Comparison of ENCODE assay signal across 18 cellular contexts in genomic region chr5:137361275-137361674, GRCh38.
DNase-seq lines count a peak whose midpoint lies in the region; ATAC-seq, FAIRE-seq and TF ChIP-seq lines count a peak whose summit lies in the region.
"Had no signal": no experiment of that assay in that cellular context is flagged by ENCODE, and none has a peak within 500 bp of the region (broad histone marks: within the 10 kb centered on the region; RNA-seq: fewer than 3 reads in every experiment).

No MANE protein-coding gene starts in this region.

- H3K4me3 ChIP-seq in AG04449 (ENCODE audit: low read depth, low read length) = no peak overlapping the region
- H3K4me3 ChIP-seq in cardiac fibroblast (replicated peaks in 1 of 2; ENCODE audit: low read depth in 2 of 2, low read length in 2 of 2) = no peak overlapping the region
- H3K4me3 ChIP-seq in breast epithelium = no peak overlapping the region
- H3K4me3 ChIP-seq in smooth muscle cell = no peak overlapping the region
- H3K4me3 ChIP-seq: K562 had no signal

- WGBS in smooth muscle cell (ENCODE audit: low lambda C conversion rate) = 53% methylated on average over 2 of the region's 2 CpGs

- peak; percentile 13 for FAIRE-seq in islet of Langerhans (lab: Jason Lieb, UNC)
- FAIRE-seq: H54, K562 had no signal

- H3K9me3 Mint-ChIP-seq in HFFc6 = no peaks in the 10 kb centered on the region

- peaks cover 50% of the 10 kb centered on the region for H3K4me1 Mint-ChIP-seq in HFFc6 (ENCODE audit: low read depth)
- H3K4me1 Mint-ChIP-seq: CD14-positive monocyte had no signal

- no peaks in the 10 kb centered on the region for H4K20me1 ChIP-seq in smooth muscle cell (ENCODE audit: low read depth)

- no peaks in the 10 kb centered on the region for H3K4me1 ChIP-seq in breast epithelium
- H3K4me1 ChIP-seq in smooth muscle cell (ENCODE audit: low read depth) = no peaks in the 10 kb centered on the region

- intact Hi-C loops in breast epithelium (cut with DNase I; ENCODE audit: low total_unique reads) = no loop called here

- H3K9me3 ChIP-seq in breast epithelium = no peaks in the 10 kb centered on the region
- no peaks in the 10 kb centered on the region for H3K9me3 ChIP-seq in smooth muscle cell (replicated peaks; ENCODE audit: low read depth)

- CTCF ChIA-PET in AG04449 (lab: Yijun Ruan, JAX) = interaction anchor here (1.5 to 4.2 kb wide), 2 partner anchors 12 to 15 kb away, joined by 4 to 17 read pairs; no protein-coding TSS in a partner anchor

- H3K27ac ChIP-seq in breast epithelium = no peak overlapping the region
- H3K27ac ChIP-seq in smooth muscle cell (ENCODE audit: low read depth) = no peak overlapping the region

- H3K36me3 Mint-ChIP-seq in HFFc6 (ENCODE audit: low read depth) = no peaks in the 10 kb centered on the region
- H3K36me3 Mint-ChIP-seq: CD14-positive monocyte had no signal

- peak; percentile 64 for DNase-seq in AG04449 (ENCODE audit: low read depth, low spot score)
- peak; percentile 21 for DNase-seq in HFFc6
- peak; percentile 49 to 59 for DNase-seq in cardiac fibroblast (ENCODE audit: low read depth in 2 of 2)
- DNase-seq in activated CD8-positive, alpha-beta memory T cell treated with anti-CD3 and anti-CD28 coated beads for 24 hours = no peak
- no peak for DNase-seq in breast epithelium (ENCODE audit: low spot score in 2 of 2)
- DNase-seq in smooth muscle cell (lab: John Stamatoyannopoulos, UW; ENCODE audit: unreplicated experiment) = no peak
- DNase-seq: AML-193; DMS 273 treated with DMSO at 0.1 percent for 48 hours; NCI-H1417; NCI-H187 treated with DMSO at 0.1 percent for 48 hours; NK-92 treated with Interleukin-12 subunit alpha and Interleukin-12 subunit beta, amount 100 ng/mL, for 24 hours; RPMI8226; SIG-M5 had no signal

- H3F3A ChIP-seq in smooth muscle cell (ENCODE audit: low read depth) = no peaks in the 10 kb centered on the region

- no peak overlapping the region for H3K4me2 ChIP-seq in smooth muscle cell

- H3K4me3 Mint-ChIP-seq in HFFc6 = peak overlapping the region; percentile 14; the same call in 1 of the 2 replicates
- H3K4me3 Mint-ChIP-seq: CD14-positive monocyte had no signal

- TF ChIP-seq CTCF in AG04449 (IDR thresholded peaks at IDR 0.05; ENCODE audit: insufficient read depth, low read length, missing control alignments) = no peak
- no peak for TF ChIP-seq CTCF in HFFc6 (IDR thresholded peaks at IDR 0.05)
- no peak for TF ChIP-seq CTCF in cardiac fibroblast (IDR thresholded peaks at IDR 0.05; ENCODE audit: low read depth, low read length)
- TF ChIP-seq CTCF in breast epithelium (IDR thresholded peaks at IDR 0.05) = no peak
- no peak for TF ChIP-seq CTCF in smooth muscle cell (IDR thresholded peaks at IDR 0.05; ENCODE audit: borderline replicate concordance, insufficient read depth, poor library complexity, severe bottlenecking)

- H3K27me3 Mint-ChIP-seq in HFFc6 (ENCODE audit: insufficient read depth) = peaks cover 2% of the 10 kb centered on the region; the same call in 1 of the 2 replicates

- H3K9ac ChIP-seq in smooth muscle cell (ENCODE audit: low read depth) = no peak overlapping the region

- POLR2A ChIA-PET in AG04449 (lab: Yijun Ruan, JAX) = interaction anchor here (1.0 kb wide), 1 partner anchor 10 kb away, joined by 3 read pairs; no protein-coding TSS in a partner anchor

- no peaks in the 10 kb centered on the region for H3K79me2 ChIP-seq in smooth muscle cell (ENCODE audit: low read depth)

- H3K27ac Mint-ChIP-seq in HFFc6 = peak overlapping the region; percentile 50; the same call in 1 of the 2 replicates
- H3K27ac Mint-ChIP-seq: CD14-positive monocyte had no signal

- TF ChIP-seq POLR2A in breast epithelium (IDR thresholded peaks at IDR 0.05) = no peak

- H3K36me3 ChIP-seq in breast epithelium = no peaks in the 10 kb centered on the region
- no peaks in the 10 kb centered on the region for H3K36me3 ChIP-seq in smooth muscle cell (ENCODE audit: low read depth)

- H3K27me3 ChIP-seq in breast epithelium = no peaks in the 10 kb centered on the region
- peaks cover 9% of the 10 kb centered on the region for H3K27me3 ChIP-seq in smooth muscle cell (ENCODE audit: low read depth)

- H2AFZ ChIP-seq in smooth muscle cell (ENCODE audit: low read depth) = no peak overlapping the region

- ATAC-seq in GM18517 (IDR thresholded peaks at IDR 0.05; ENCODE audit: unreplicated experiment) = no peak
- ATAC-seq: K562 had no signal

Comparison
In these comparisons a context has a peak if more than half of its experiments do, and no peak if none do; other contexts are left out.
1. DNase-seq: peak in AG04449 (single experiment), HFFc6 (single experiment) and cardiac fibroblast (2 of 2); none in activated CD8-positive, alpha-beta memory T cell treated with anti-CD3 and anti-CD28 coated beads for 24 hours (single experiment), breast epithelium (0 of 2) and smooth muscle cell (single experiment).